Comparison of ENCODE assay signal across 8 cellular contexts in the genomic region with DNA sequence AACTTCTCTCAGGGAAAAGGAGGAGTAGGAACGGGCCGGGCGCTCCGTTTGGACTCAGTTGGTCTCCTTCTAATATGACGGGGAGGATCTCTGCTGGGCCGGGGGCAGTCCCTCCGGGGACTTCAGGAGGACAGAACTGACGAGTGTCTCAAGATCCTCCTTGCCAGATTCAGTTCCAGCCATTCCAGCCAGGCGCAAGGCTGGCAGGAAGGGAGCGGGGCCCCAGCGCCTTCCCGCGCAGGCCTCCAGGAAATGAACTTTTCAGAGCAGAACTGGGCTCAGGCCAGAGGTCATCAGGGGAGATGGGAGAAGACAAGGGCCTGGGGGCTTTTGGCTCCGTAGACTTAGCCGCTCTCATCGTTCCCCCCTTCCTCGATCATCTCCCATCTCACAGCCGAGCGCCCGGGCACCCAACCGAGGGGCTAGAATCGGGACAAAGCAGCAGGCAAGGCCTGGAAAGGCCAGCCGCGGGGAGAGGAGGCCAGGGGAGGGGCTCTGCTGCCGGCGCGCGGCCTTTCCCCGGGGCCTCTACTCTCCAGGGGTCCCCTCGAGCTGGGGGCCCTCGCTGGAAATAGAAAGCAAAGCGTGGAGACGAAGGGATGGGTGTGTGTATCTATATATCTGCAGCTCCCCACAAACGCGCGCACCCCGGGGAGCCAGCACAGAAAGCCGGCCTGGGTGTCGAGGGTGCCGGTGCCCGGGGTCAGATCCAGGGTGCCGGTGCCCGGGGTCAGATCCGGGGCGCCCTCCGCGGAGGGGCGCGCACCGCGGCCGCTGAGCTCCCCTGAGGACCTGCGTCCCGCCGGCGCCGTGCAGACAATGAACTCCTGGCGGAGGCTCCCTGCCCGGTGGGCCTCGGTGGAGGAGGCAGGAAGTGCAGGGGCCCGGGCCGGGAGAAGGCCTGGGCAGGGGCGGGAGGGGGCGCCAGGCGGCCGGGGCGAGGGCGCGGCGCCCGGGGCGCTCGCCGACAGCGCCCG. TPM values are rescaled to one million over a fixed set of nuclear protein-coding genes. Genes with fewer than 3 reads are reported as not detected.
A peak's percentile ranks its signal among the peaks of the same experiment; 100 is the strongest.
DNase-seq lines count a peak whose midpoint lies in the region; ATAC-seq and TF ChIP-seq lines count a peak whose summit lies in the region.

No MANE protein-coding gene starts in this region.

- POLR2A ChIA-PET in T-cell (lab: Charles Lee), result no interaction called here

- peak overlapping the region; percentile 72 for H3K4me3 Mint-ChIP-seq in Calu3 (ENCODE audit: low read depth, unreplicated experiment)
- H3K4me3 Mint-ChIP-seq in H9, result peak overlapping the region; percentile 80 to 88
- H3K4me3 Mint-ChIP-seq in T-cell, result peak overlapping the region; percentile 62 to 86 (median 74)

- H3K9me3 Mint-ChIP-seq in Calu3 (ENCODE audit: low read depth, unreplicated experiment) (no peaks in the 10 kb centered on the region), H9 (no peaks in the 10 kb centered on the region), T-cell (no peaks in the 10 kb centered on the region)

- H3K18ac ChIP-seq in H9 (ENCODE audit: insufficient read length, low read depth, low read length), result peak overlapping the region; percentile 27

- ATAC-seq in T-cell (replicated peaks in 1 of 4), result peak; percentile 4 to 14 (median 12)
- peak; percentile 4 to 23 (median 17) for ATAC-seq in psoas muscle
- no peak for ATAC-seq in GM21381 (IDR thresholded peaks at IDR 0.05; ENCODE audit: unreplicated experiment)

- no peak overlapping the region for H2BK5ac ChIP-seq in H9 (ENCODE audit: insufficient read length, low read length)

- no peak overlapping the region for H4K8ac ChIP-seq in H9 (replicated peaks; ENCODE audit: insufficient read length, low read depth, low read length)

- CTCF ChIA-PET in Calu3 (lab: Charles Lee), result no interaction called here
- CTCF ChIA-PET in T-cell (lab: Charles Lee), result no interaction called here

- BruUV-seq in Calu3 (replicated peaks; lab: Mats Ljungman, UMichigan), result no TSS peak

- H3K27ac Mint-ChIP-seq in Calu3 (ENCODE audit: unreplicated experiment) (no peak overlapping the region), H9 (peak overlapping the region; percentile 51 to 95 (median 92); a peak in 6 of 7 replicates), T-cell (no peak overlapping the region)

- no peaks in the 10 kb centered on the region for H3K36me3 ChIP-seq in cardiac muscle cell
- no peaks in the 10 kb centered on the region for H3K36me3 ChIP-seq in psoas muscle (ENCODE audit: insufficient read depth in 1 of 2, low read depth in 1 of 2)

- H2AFZ ChIP-seq in H9 (ENCODE audit: low read length), result no peak overlapping the region

- peaks cover 34% of the 10 kb centered on the region; the same call in 1 of the 2 replicates for H3K79me2 ChIP-seq in H9 (ENCODE audit: insufficient read depth, low read length)

- no peak overlapping the region for H4K5ac ChIP-seq in H9 (ENCODE audit: insufficient read length, low read depth, low read length)

- no peak overlapping the region for H2BK15ac ChIP-seq in H9 (ENCODE audit: low read depth, low read length)

- H4K91ac ChIP-seq in H9 (ENCODE audit: insufficient read length, low read depth, low read length), result no peak overlapping the region

- peak overlapping the region; percentile 23 for H3K4me2 ChIP-seq in H9 (ENCODE audit: insufficient read depth, insufficient read length, low read length)

- H3K27me3 Mint-ChIP-seq in Calu3 (ENCODE audit: unreplicated experiment), result peaks cover 94% of the 10 kb centered on the region
- peaks cover 14% of the 10 kb centered on the region for H3K27me3 Mint-ChIP-seq in H9 (ENCODE audit: low read depth)
- H3K27me3 Mint-ChIP-seq in T-cell, result peaks cover 39 to 45% of the 10 kb centered on the region in 2 donors

- no peaks in the 10 kb centered on the region for H3K9me3 ChIP-seq in H9 (ENCODE audit: control insufficient read depth, low read depth, low read length)
- H3K9me3 ChIP-seq in cardiac muscle cell (ENCODE audit: low read depth), result no peaks in the 10 kb centered on the region
- no peaks in the 10 kb centered on the region for H3K9me3 ChIP-seq in psoas muscle

- H3K23ac ChIP-seq in H9 (ENCODE audit: insufficient read length, low read depth, low read length), result no peak overlapping the region

- no peak overlapping the region for H3K56ac ChIP-seq in H9 (ENCODE audit: insufficient read length, low read depth, low read length)

- H3K4me1 ChIP-seq in H9 (ENCODE audit: insufficient read depth, low read length), result peaks cover 4% of the 10 kb centered on the region; the same call in 1 of the 2 replicates
- H3K4me1 ChIP-seq in cardiac muscle cell (ENCODE audit: low read depth), result peaks cover 30% of the 10 kb centered on the region
- peaks cover 41% of the 10 kb centered on the region for H3K4me1 ChIP-seq in psoas muscle

- 0 out of 2 replicates have a peak, but pooled peaks cover 2% of the 10 kb centered on the region for H3K27me3 ChIP-seq in H9 (ENCODE audit: insufficient read depth, low read length)
- H3K27me3 ChIP-seq in cardiac muscle cell, result no peaks in the 10 kb centered on the region
- H3K27me3 ChIP-seq in psoas muscle (ENCODE audit: insufficient read depth in 3 of 3, low read length in 2 of 3), result no peaks in the 10 kb centered on the region

- no peak overlapping the region for H2AK5ac ChIP-seq in H9 (ENCODE audit: insufficient read length, low read length)

- H3K4me1 Mint-ChIP-seq in Calu3 (ENCODE audit: low read depth, unreplicated experiment), result peaks cover 8% of the 10 kb centered on the region
- H3K4me1 Mint-ChIP-seq in H9, result peaks cover 52 to 55% of the 10 kb centered on the region in 2 experiments
- H3K4me1 Mint-ChIP-seq in T-cell, result peaks cover 6 to 14% (median 13%) of the 10 kb centered on the region in 3 donors

- H3K79me1 ChIP-seq in H9 (ENCODE audit: insufficient read depth, low read depth, low read length, poor library complexity, severe bottlenecking), result peaks cover 3% of the 10 kb centered on the region

- H2BK12ac ChIP-seq in H9 (ENCODE audit: insufficient read length, low read depth, low read length), result no peak overlapping the region

- peak; percentile 25 for DNase-seq in Calu3
- no peak for DNase-seq in H9
- DNase-seq in T-cell, result no peak
- peak in 1 of 2 donors; percentile 70 for DNase-seq in cardiac muscle cell (ENCODE audit: low read depth in 1 of 2, low spot score in 1 of 2)
- DNase-seq in psoas muscle, result peak; percentile 63 to 78
- DNase-seq in middle frontal gyrus (ENCODE audit: extremely low spot score, low spot score), result no peak
- DNase-seq in HCEC 1CT, result no peak

- intact Hi-C loops in Calu3 (cut with micrococcal nuclease; ENCODE audit: unreplicated experiment) (no loop called here), psoas muscle (cut with DNase I) (loop anchor here (5.0 to 10.0 kb wide), 7 partner anchors 42 to 1510 kb away; no protein-coding TSS in a partner anchor)

- H3K14ac ChIP-seq in H9 (ENCODE audit: insufficient read depth, low read length), result peak overlapping the region; percentile 77

- no CpG with 5 or more reads among the region's 76 CpGs for WGBS in H9 (ENCODE audit: extremely low coverage, insufficient read length, low lambda C conversion rate)
- 3 to 6% (median 4%) methylated on average over 37 to 76 of the region's 76 CpGs for WGBS in psoas muscle, 3 donors

- H2BK20ac ChIP-seq in H9 (ENCODE audit: low read depth, low read length, poor library complexity, severe bottlenecking), result no peak overlapping the region

- H3K4me3 ChIP-seq in cardiac muscle cell (peak overlapping the region; percentile 99), psoas muscle (peak overlapping the region; percentile 74)

- peak overlapping the region; percentile 53 for H3K9ac ChIP-seq in H9 (ENCODE audit: extremely low read depth, insufficient read length, low read length)

- H3K27ac ChIP-seq in H9 (ENCODE audit: insufficient read length, low read depth, low read length) (no peak overlapping the region), cardiac muscle cell (peak overlapping the region; percentile 63), psoas muscle (peak overlapping the region; percentile 90)

- peaks cover 23% of the 10 kb centered on the region for H3K23me2 ChIP-seq in H9 (ENCODE audit: insufficient read length, low read depth, low read length, poor library complexity, severe bottlenecking)

- H4K20me1 ChIP-seq in H9 (ENCODE audit: control insufficient read depth, insufficient read depth, insufficient read length), result no peaks in the 10 kb centered on the region

- TF ChIP-seq CTCF in Calu3 (IDR thresholded peaks at IDR 0.05; ENCODE audit: unreplicated experiment), result no peak
- 0 out of 3 replicates have a peak, but pooled peaks have one; percentile 10 for TF ChIP-seq CTCF in H9 (conservative IDR thresholded peaks at IDR 0.05)
- no peak for TF ChIP-seq CTCF in cardiac muscle cell (IDR thresholded peaks at IDR 0.05; ENCODE audit: low read depth, low read length)
- TF ChIP-seq CTCF in psoas muscle (IDR thresholded peaks at IDR 0.05), result no peak

- H3T11ph ChIP-seq in H9 (ENCODE audit: low read length), result no peak overlapping the region

- H3K36me3 Mint-ChIP-seq in Calu3 (ENCODE audit: insufficient read depth, unreplicated experiment) (peaks cover 17% of the 10 kb centered on the region), H9 (ENCODE audit: insufficient read depth in 1 of 3, low read depth in 3 of 3) (peaks cover 0 to 12% (median 0%) of the 10 kb centered on the region in 3 experiments; a peak in 2 of 7 replicates), T-cell (no peaks in the 10 kb centered on the region)

- H2BK120ac ChIP-seq in H9 (ENCODE audit: low read depth, low read length, poor library complexity, severe bottlenecking), result no peak overlapping the region

- H3K4ac ChIP-seq in H9 (ENCODE audit: low read depth, low read length), result no peak overlapping the region

RNA-seq across cellular contexts. Expression of gene ZNF423, which starts 1.4 kb away (rescaled TPM):
- total RNA-seq in Calu3 (2022) (not detected in 2 replicates), H9 (2021) (51.5 and 54.0 TPM in 2 replicates), T-cell (under 1 TPM in 2 of 5 donors, not detected in 3; 0.07 to 0.12 TPM), cardiac muscle cell (14.5 and 22.2 TPM in 2 replicates), psoas muscle (10 to 100 TPM; 14.4 to 30.7 (median 20.6) TPM)
- polyA plus RNA-seq in cardiac muscle cell (12.3 and 15.9 TPM in 2 replicates), psoas muscle (1 to 10 TPM; 2.3 to 5.4 (median 4.4) TPM)

Comparison
In these comparisons a context has a peak if more than half of its experiments do, and no peak if none do; other contexts are left out.
1. DNase-seq: peak in Calu3 (single experiment) and psoas muscle (2 of 2); none in H9 (single experiment), T-cell (0 of 34), middle frontal gyrus (single experiment) and HCEC 1CT (single experiment).
2. H3K27ac Mint-ChIP-seq: peak in H9 (3 of 3); none in Calu3 (single experiment) and T-cell (0 of 2).
3. RNA of gene ZNF423, which starts 1.4 kb away (total RNA-seq): 51.5 to 54.0 TPM in H9, 14.4 to 30.7 TPM in psoas muscle and 14.5 to 22.2 TPM in cardiac muscle cell; not detected in Calu3 and 0.07 to 0.12 TPM in T-cell; every median in the first group is over 10 times any median in the second.
4. Peak in every context shown above with its lines, with median percentiles within 50 percentile points of each other: H3K4me3 Mint-ChIP-seq.